Comparison of ENCODE assay signal across 24 cellular contexts in the genomic region with DNA sequence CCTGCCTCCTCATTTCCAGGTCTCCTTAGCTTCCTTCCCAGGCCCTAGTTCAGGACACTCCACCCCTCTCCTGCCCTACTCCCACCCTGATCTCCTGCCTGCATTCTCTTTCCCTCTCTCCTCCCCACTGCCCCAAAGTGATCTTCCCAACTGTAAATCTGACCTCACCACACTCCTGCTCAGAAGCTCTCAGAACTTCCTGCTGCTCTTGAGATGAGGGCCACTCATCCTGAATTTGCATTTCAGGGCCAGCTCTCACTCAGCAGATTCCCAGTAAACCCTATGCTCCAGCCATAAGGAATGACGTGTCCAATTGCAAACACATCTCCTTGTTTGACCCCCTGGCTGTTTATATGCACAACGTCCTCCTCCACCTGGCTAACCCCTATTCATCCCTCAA.
"Had no signal": no experiment of that assay in that cellular context is flagged by ENCODE, and none has a peak within 500 bp of the region (broad histone marks: within the 10 kb centered on the region; RNA-seq: fewer than 3 reads in every experiment).

No MANE protein-coding gene starts in this region.

- ATAC-seq: activated CD4-positive, alpha-beta T cell treated with anti-CD3 and anti-CD28 coated beads for 36 hours; activated T-cell treated with anti-CD3 and anti-CD28 coated beads, Interleukin-2, amount 50 U/mL, for 4 hours; effector memory CD8-positive, alpha-beta T cell; esophagus mucosa; natural killer cell; sciatic nerve; stimulated activated effector memory CD8-positive, alpha-beta T cell treated with anti-CD3 and anti-CD28 coated beads, Interleukin-12 subunit alpha, Interleukin-12 subunit beta, amount 100 ng/mL, for 72 hours; stimulated activated naive CD8-positive, alpha-beta T cell treated with anti-CD3 and anti-CD28 coated beads, Interleukin-15, amount 100 ng/mL, for 72 hours had no signal

- H3K79me2 ChIP-seq: parathyroid adenoma had no signal

- H3K36me3 ChIP-seq: breast epithelium, colonic mucosa, suprapubic skin, tibial nerve had no signal

- H3K27me3 ChIP-seq: breast epithelium, colonic mucosa, dorsolateral prefrontal cortex, suprapubic skin, tibial nerve had no signal

- H3K9me3 ChIP-seq: breast epithelium, colonic mucosa, suprapubic skin, tibial nerve had no signal

- DNase-seq: activated B cell treated with CpG ODN at 0.5 μM for 24 hours; activated CD4-positive, alpha-beta T cell treated with anti-CD3 and anti-CD28 coated beads for 36 hours; activated CD4-positive, alpha-beta T cell treated with anti-CD3 and anti-CD28 coated beads, Interleukin-2, amount 50 U/mL, for 48 hours; activated CD8-positive, alpha-beta memory T cell treated with anti-CD3 and anti-CD28 coated beads, Interleukin-2, amount 50 U/mL, for 48 hours; activated naive CD4-positive, alpha-beta T cell; activated T-cell treated with anti-CD3 and anti-CD28 coated beads, Interleukin-2, amount 50 U/mL, for 4 hours; colonic mucosa; dorsolateral prefrontal cortex; effector memory CD8-positive, alpha-beta T cell; foreskin melanocyte; mammary epithelial cell; midbrain; natural killer cell; small intestine; stimulated activated CD4-positive, alpha-beta T cell treated with anti-CD3 and anti-CD28 coated beads, Interleukin-2, amount 100 ng/mL, for 24 hours; stimulated activated naive CD8-positive, alpha-beta T cell treated with anti-CD3 and anti-CD28 coated beads, Interleukin-15, amount 100 ng/mL, for 72 hours; T-helper 9 cell had no signal

- H2AFZ ChIP-seq: parathyroid adenoma had no signal

- H3K27ac ChIP-seq: breast epithelium, colonic mucosa, parathyroid adenoma, suprapubic skin, tibial nerve had no signal

- H3K4me3 ChIP-seq: breast epithelium, colonic mucosa, dorsolateral prefrontal cortex, suprapubic skin, tibial nerve had no signal

- H3K9ac ChIP-seq: parathyroid adenoma had no signal

- H3K4me1 ChIP-seq: breast epithelium, colonic mucosa, parathyroid adenoma, suprapubic skin, tibial nerve had no signal
